In the genomic region with DNA sequence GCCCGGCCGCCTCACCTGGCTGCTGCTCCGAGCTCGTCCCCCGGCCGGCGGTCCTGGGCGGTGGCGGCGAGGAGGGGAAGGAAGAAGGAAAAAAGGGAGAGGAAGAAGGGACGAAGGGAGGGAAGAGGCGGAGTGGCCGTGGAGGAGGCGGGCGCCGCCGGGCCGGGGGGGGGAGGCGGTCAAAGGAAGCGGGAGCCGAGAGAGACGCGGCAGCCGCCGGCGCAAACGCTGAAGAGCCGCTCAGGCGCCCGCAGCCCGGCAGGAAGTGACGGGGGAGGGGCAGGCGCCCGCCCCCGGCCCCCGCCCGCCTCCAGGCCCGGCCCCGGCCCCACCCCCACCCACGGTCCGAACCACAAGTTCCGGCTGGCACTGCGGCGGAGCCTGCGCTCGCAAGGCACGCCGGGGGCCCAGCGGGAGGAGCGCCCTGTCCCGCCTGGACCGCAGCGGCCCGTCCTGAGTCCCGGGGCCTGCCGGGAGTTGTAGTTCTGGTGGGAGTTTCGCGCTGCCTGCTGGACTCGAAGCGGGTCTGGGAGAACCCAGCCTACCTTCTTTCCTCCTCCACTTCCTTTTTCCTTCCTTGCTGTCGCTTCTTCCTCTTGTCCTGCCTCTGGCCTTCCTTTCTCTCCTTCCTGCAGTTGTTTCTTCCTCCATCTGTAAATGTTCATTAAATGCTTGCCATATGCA, we compare ENCODE assay signal across 8 cellular contexts. TPM values are rescaled to one million over a fixed set of nuclear protein-coding genes. Genes with fewer than 3 reads are reported as not detected.
DNase-seq lines count a peak whose midpoint lies in the region; ATAC-seq and TF ChIP-seq lines count a peak whose summit lies in the region.

A gene with protein sequence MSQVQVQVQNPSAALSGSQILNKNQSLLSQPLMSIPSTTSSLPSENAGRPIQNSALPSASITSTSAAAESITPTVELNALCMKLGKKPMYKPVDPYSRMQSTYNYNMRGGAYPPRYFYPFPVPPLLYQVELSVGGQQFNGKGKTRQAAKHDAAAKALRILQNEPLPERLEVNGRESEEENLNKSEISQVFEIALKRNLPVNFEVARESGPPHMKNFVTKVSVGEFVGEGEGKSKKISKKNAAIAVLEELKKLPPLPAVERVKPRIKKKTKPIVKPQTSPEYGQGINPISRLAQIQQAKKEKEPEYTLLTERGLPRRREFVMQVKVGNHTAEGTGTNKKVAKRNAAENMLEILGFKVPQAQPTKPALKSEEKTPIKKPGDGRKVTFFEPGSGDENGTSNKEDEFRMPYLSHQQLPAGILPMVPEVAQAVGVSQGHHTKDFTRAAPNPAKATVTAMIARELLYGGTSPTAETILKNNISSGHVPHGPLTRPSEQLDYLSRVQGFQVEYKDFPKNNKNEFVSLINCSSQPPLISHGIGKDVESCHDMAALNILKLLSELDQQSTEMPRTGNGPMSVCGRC (minus strand): TSS at position 234 of the 684 bp plus-strand sequence. CDS start 22,133 bp downstream, outside the sequence.

- 0 out of 2 replicates have a peak within 1 kb of the TSS, but pooled peaks have one; percentile 6 for H3K27ac ChIP-seq in PC-3 (ENCODE audit: low read length)
- H3K27ac ChIP-seq in epithelial cell of prostate = peak within 1 kb of the TSS; percentile 81

- CTCF ChIA-PET in PC-3 (lab: Charles Lee) = interaction anchor here (0.5 to 1.4 kb wide), 2 partner anchors 29 to 135 kb away, joined by 3 to 4 read pairs; no protein-coding TSS in a partner anchor

- H3K27me3 ChIP-seq in PC-3 (ENCODE audit: low read length) = no peaks in the 10 kb centered on the region

- H3K9me3 ChIP-seq in PC-3 (ENCODE audit: low read length) (no peaks in the 10 kb centered on the region), mucosa of descending colon (no peaks in the 10 kb centered on the region)

- H3K9ac ChIP-seq in PC-3 (ENCODE audit: low read length) = peak within 1 kb of the TSS; percentile 65

- BruUV-seq in PC-3 (replicated peaks; lab: Mats Ljungman, UMichigan) = no TSS peak

- DNase-seq in DMS114 treated with DMSO at 0.1 percent for 48 hours (lab: John Stamatoyannopoulos, UW; ENCODE audit: unreplicated experiment) (peak; percentile 99), PC-3 (peak; percentile 98), activated T-cell treated with anti-CD3 and anti-CD28 coated beads for 48 hours (ENCODE audit: low read depth) (peak; percentile 94), epithelial cell of prostate (ENCODE audit: low read depth, low spot score) (peak; percentile 75), mucosa of descending colon (peak; percentile 94 to 97 (median 96))
- peak; percentile 91 for DNase-seq in Jurkat, Clone E6-1 (ENCODE audit: low read depth, low spot score)
- DNase-seq in stimulated activated CD8-positive, alpha-beta memory T cell treated with anti-CD3 and anti-CD28 coated beads, Interleukin-4, amount 100 ng/mL, for 1 hour (ENCODE audit: low read depth in 2 of 2, low spot score in 1 of 2) = peak; percentile 81 to 84

- H3K79me2 ChIP-seq in PC-3 (ENCODE audit: low read length) = peaks cover 46% of the 10 kb centered on the region

- H3K9me2 ChIP-seq in PC-3 (replicated peaks; ENCODE audit: low read length) = no peaks in the 10 kb centered on the region

- peak within 1 kb of the TSS; percentile 93 for H3K4me2 ChIP-seq in PC-3 (ENCODE audit: low read length)

- ATAC-seq in GM21576 (IDR thresholded peaks at IDR 0.05; ENCODE audit: unreplicated experiment) = peak; percentile 81
- ATAC-seq in PC-3 = peak; percentile 96
- ATAC-seq in mucosa of descending colon = peak; percentile 97

- H2AFZ ChIP-seq in PC-3 (ENCODE audit: low read length) = peak within 1 kb of the TSS; percentile 74

- peaks cover 26% of the 10 kb centered on the region for H4K20me1 ChIP-seq in PC-3 (ENCODE audit: low read length)

- H3K36me3 ChIP-seq in PC-3 (ENCODE audit: low read depth, low read length) (no peaks in the 10 kb centered on the region), mucosa of descending colon (ENCODE audit: low read depth) (no peaks in the 10 kb centered on the region)

- POLR2A ChIA-PET in PC-3 (lab: Charles Lee; ENCODE audit: unreplicated experiment) = interaction anchor here (0.6 kb wide), 1 partner anchor 29 kb away, joined by 4 read pairs; no protein-coding TSS in a partner anchor

- H3K4me1 ChIP-seq in PC-3 (ENCODE audit: insufficient read depth, low read length) (peaks cover 18% of the 10 kb centered on the region), mucosa of descending colon (ENCODE audit: low read depth) (peaks cover 17% of the 10 kb centered on the region)

- intact Hi-C loops in PC-3 (cut with micrococcal nuclease) (no loop called here), mucosa of descending colon (cut with DNase I, micrococcal nuclease) (no loop called here)

- peak within 1 kb of the TSS; percentile 64 for H3K4me3 ChIP-seq in Jurkat, Clone E6-1 (ENCODE audit: low read length)
- H3K4me3 ChIP-seq in PC-3 (ENCODE audit: low read length) = peak within 1 kb of the TSS; percentile 85
- H3K4me3 ChIP-seq in mucosa of descending colon = peak within 1 kb of the TSS; percentile 91

- TF ChIP-seq CTCF in PC-3 (conservative IDR thresholded peaks at IDR 0.05; ENCODE audit: low read depth, low read length) (no peak), mucosa of descending colon (IDR thresholded peaks at IDR 0.05) (no peak)

- H3F3A ChIP-seq in PC-3 (ENCODE audit: low read length, unreplicated experiment) = no peaks in the 10 kb centered on the region

RNA-seq across cellular contexts. Expression of the gene that starts here (rescaled TPM):
- 46.0 TPM for polyA plus RNA-seq in Jurkat, Clone E6-1 (2012; ENCODE audit: insufficient read depth, insufficient read length)
- total RNA-seq in PC-3 (2014; rRNA removed) (87.8 and 111 TPM in 2 replicates), mucosa of descending colon (10 to 100 TPM; 83.8 to 95.7 (median 91.0) TPM)

Comparison
In these comparisons a context has a peak if more than half of its experiments do, and no peak if none do; other contexts are left out.
1. Peak in every context shown above with its lines: DNase-seq, ATAC-seq, H3K4me3 ChIP-seq and H3K27ac ChIP-seq.